Comparison of ENCODE assay signal across 20 cellular contexts in genomic region chr10:124756156-124756555, GRCh38. TPM values are rescaled to one million over a fixed set of nuclear protein-coding genes. Genes with fewer than 3 reads are reported as not detected.
DNase-seq lines count a peak whose midpoint lies in the region; ATAC-seq, FAIRE-seq and TF ChIP-seq lines count a peak whose summit lies in the region.
"Had no signal": no experiment of that assay in that cellular context is flagged by ENCODE, and none has a peak within 500 bp of the region (broad histone marks: within the 10 kb centered on the region; RNA-seq: fewer than 3 reads in every experiment).

No MANE protein-coding gene starts in this region.

- no peak overlapping the region for H3K4me3 ChIP-seq in GM23338
- peak overlapping the region; percentile 3 for H3K4me3 ChIP-seq in iPS-18a (ENCODE audit: low read length)
- no peak overlapping the region for H3K4me3 ChIP-seq in OCI-LY7 (ENCODE audit: low read depth, low read length, poor library complexity, severe bottlenecking)
- H3K4me3 ChIP-seq: K562 had no signal

- intact Hi-C loops in OCI-LY7 (cut with micrococcal nuclease; ENCODE audit: unreplicated experiment) = loop anchor here (5.0 kb wide), 1 partner anchor 71 kb away; no protein-coding TSS in a partner anchor

- DNase-seq in GM23338 (ENCODE audit: low spot score) (peak; percentile 35), WTC11 (ENCODE audit: low spot score) (no peak), immature natural killer cell (no peak), OCI-LY7 (ENCODE audit: low spot score) (no peak)
- DNase-seq: CD8-positive, alpha-beta T cell; COR-L47; DMS153; DMS79 treated with DMSO at 0.1 percent for 48 hours; EL; GDM1; H9 had no signal

- POLR2A ChIA-PET in WTC11 (lab: Charles Lee) = no interaction called here
- POLR2A ChIA-PET in OCI-LY7 (lab: Charles Lee) = interaction anchor here (0.6 to 3.5 kb wide), 8 partner anchors 7 to 43 kb away, joined by 3 to 20 read pairs (median 4); no protein-coding TSS in a partner anchor

- H3K4me3 Mint-ChIP-seq in GM23338 (no peak overlapping the region), WTC11 (peak overlapping the region; percentile 3; the same call in 1 of the 2 replicates), immature natural killer cell (no peak overlapping the region)
- H3K4me3 Mint-ChIP-seq: CD14-positive monocyte; CD8-positive, alpha-beta T cell; H9 had no signal

- BruUV-seq in OCI-LY7 (replicated peaks; lab: Mats Ljungman, UMichigan) = no TSS peak

- H3K9ac ChIP-seq in iPS-18a (ENCODE audit: low read length) = peak overlapping the region; percentile 15

- no peaks in the 10 kb centered on the region for H3F3A ChIP-seq in GM23338 (replicated peaks; ENCODE audit: low read depth)

- no peak overlapping the region for H3K27ac ChIP-seq in GM23338 (ENCODE audit: low read depth)
- H3K27ac ChIP-seq in iPS-18a (ENCODE audit: low read length) = no peak overlapping the region
- H3K27ac ChIP-seq in OCI-LY7 (ENCODE audit: low read depth, low read length, poor library complexity, severe bottlenecking) = no peak overlapping the region

- H3K9me3 ChIP-seq in iPS-18a (ENCODE audit: control insufficient read depth, low read depth, low read length) = no peaks in the 10 kb centered on the region
- no peaks in the 10 kb centered on the region for H3K9me3 ChIP-seq in OCI-LY7 (ENCODE audit: low read length)

- H3K4me1 ChIP-seq in GM23338 (ENCODE audit: insufficient read depth) = peaks cover 17% of the 10 kb centered on the region
- peaks cover 19% of the 10 kb centered on the region for H3K4me1 ChIP-seq in iPS-18a (ENCODE audit: control insufficient read depth, low read depth, low read length)
- H3K4me1 ChIP-seq in OCI-LY7 (ENCODE audit: insufficient read depth, low read length, poor library complexity, severe bottlenecking) = no peaks in the 10 kb centered on the region

- FAIRE-seq in G401.6 (lab: Jason Lieb, UNC) = peak; percentile 48
- FAIRE-seq: D721Med, GM12892, HTR-8/SVneo, K562 had no signal

- H3K79me2 ChIP-seq in GM23338 (replicated peaks; ENCODE audit: insufficient read depth) (no peaks in the 10 kb centered on the region), OCI-LY7 (ENCODE audit: insufficient read depth, low read depth, low read length) (no peaks in the 10 kb centered on the region)

- CTCF ChIA-PET in WTC11 (lab: Charles Lee) (interaction anchor here (1.1 to 3.6 kb wide), 5 partner anchors 11 to 227 kb away, joined by 3 to 14 read pairs (median 4); no protein-coding TSS in a partner anchor), OCI-LY7 (lab: Charles Lee; ENCODE audit: unreplicated experiment) (no interaction called here)

- TF ChIP-seq CTCF in GM23338 (conservative IDR thresholded peaks at IDR 0.05; ENCODE audit: low read depth in 2 of 2) (no peak), WTC11 (IDR thresholded peaks at IDR 0.05) (no peak), OCI-LY7 (conservative IDR thresholded peaks at IDR 0.05; ENCODE audit: low read length) (no peak)

- H2AFZ ChIP-seq in GM23338 = no peak overlapping the region
- H2AFZ ChIP-seq in OCI-LY7 (ENCODE audit: low read length) = no peak overlapping the region

- H3K9me2 ChIP-seq in GM23338 (ENCODE audit: insufficient read depth) = no peaks in the 10 kb centered on the region
- no peaks in the 10 kb centered on the region for H3K9me2 ChIP-seq in OCI-LY7 (ENCODE audit: insufficient read depth, low read length)

- H3K4me2 ChIP-seq in GM23338 = peak overlapping the region; percentile 0; the same call in 1 of the 2 replicates
- H3K4me2 ChIP-seq in OCI-LY7 (ENCODE audit: low read length) = no peak overlapping the region

- peaks cover 13% of the 10 kb centered on the region; the same call in 1 of the 2 replicates for H3K36me3 ChIP-seq in GM23338 (ENCODE audit: insufficient read depth)
- H3K36me3 ChIP-seq in iPS-18a (ENCODE audit: control insufficient read depth, low read depth, low read length) = peaks cover 19% of the 10 kb centered on the region
- peaks cover 78% of the 10 kb centered on the region for H3K36me3 ChIP-seq in OCI-LY7 (ENCODE audit: insufficient read depth, low read length)

- ATAC-seq in GM23338 (no peak), WTC11 (peak; percentile 32; the same call in 1 of the 2 replicates), GM21515 (IDR thresholded peaks at IDR 0.05; ENCODE audit: unreplicated experiment) (no peak), GM18858 (IDR thresholded peaks at IDR 0.05; ENCODE audit: unreplicated experiment) (no peak)
- ATAC-seq: CD8-positive, alpha-beta T cell; K562 had no signal

- H3K36me3 Mint-ChIP-seq in GM23338 (ENCODE audit: low read depth) (peaks cover 19% of the 10 kb centered on the region; the same call in 2 of the 3 replicates), WTC11 (peaks cover 30% of the 10 kb centered on the region), immature natural killer cell (peaks cover 10 to 34% (median 21%) of the 10 kb centered on the region in 3 donors)

- H3K27me3 Mint-ChIP-seq in GM23338 (ENCODE audit: insufficient read depth, low read depth, poor library complexity) = no peaks in the 10 kb centered on the region
- no peaks in the 10 kb centered on the region for H3K27me3 Mint-ChIP-seq in WTC11 (ENCODE audit: low read depth)
- H3K27me3 Mint-ChIP-seq in immature natural killer cell (ENCODE audit: low read depth in 3 of 3) = no peaks in the 10 kb centered on the region

- peaks cover 17% of the 10 kb centered on the region for H3K4me1 Mint-ChIP-seq in GM23338
- peaks cover 35% of the 10 kb centered on the region for H3K4me1 Mint-ChIP-seq in WTC11
- no peaks in the 10 kb centered on the region for H3K4me1 Mint-ChIP-seq in immature natural killer cell
- H3K4me1 Mint-ChIP-seq: CD14-positive monocyte had no signal

- H3K27ac Mint-ChIP-seq in GM23338 (no peak overlapping the region), WTC11 (peak overlapping the region; percentile 29; the same call in 1 of the 2 replicates), immature natural killer cell (no peak overlapping the region)
- H3K27ac Mint-ChIP-seq: CD14-positive monocyte; CD8-positive, alpha-beta T cell had no signal

- no peaks in the 10 kb centered on the region for H3K9me3 Mint-ChIP-seq in GM23338
- no peaks in the 10 kb centered on the region for H3K9me3 Mint-ChIP-seq in WTC11
- H3K9me3 Mint-ChIP-seq in immature natural killer cell = no peaks in the 10 kb centered on the region
- H3K9me3 Mint-ChIP-seq: CD14-positive monocyte; CD8-positive, alpha-beta T cell; H9 had no signal

- H3K27me3 ChIP-seq in GM23338 (ENCODE audit: insufficient read depth) = no peaks in the 10 kb centered on the region
- no peaks in the 10 kb centered on the region for H3K27me3 ChIP-seq in iPS-18a (ENCODE audit: control insufficient read depth, insufficient read depth, low read length)

- no peaks in the 10 kb centered on the region for H4K20me1 ChIP-seq in GM23338 (replicated peaks; ENCODE audit: insufficient read depth)
- H4K20me1 ChIP-seq in OCI-LY7 (ENCODE audit: insufficient read depth, low read length) = peaks cover 6% of the 10 kb centered on the region; the same call in 1 of the 2 replicates

TF ChIP-seq in GM23338, 12 proteins besides CTCF, POLR2A, EP300 and RAD21 (continues in another document):
- TF ChIP-seq, protein P1, sequence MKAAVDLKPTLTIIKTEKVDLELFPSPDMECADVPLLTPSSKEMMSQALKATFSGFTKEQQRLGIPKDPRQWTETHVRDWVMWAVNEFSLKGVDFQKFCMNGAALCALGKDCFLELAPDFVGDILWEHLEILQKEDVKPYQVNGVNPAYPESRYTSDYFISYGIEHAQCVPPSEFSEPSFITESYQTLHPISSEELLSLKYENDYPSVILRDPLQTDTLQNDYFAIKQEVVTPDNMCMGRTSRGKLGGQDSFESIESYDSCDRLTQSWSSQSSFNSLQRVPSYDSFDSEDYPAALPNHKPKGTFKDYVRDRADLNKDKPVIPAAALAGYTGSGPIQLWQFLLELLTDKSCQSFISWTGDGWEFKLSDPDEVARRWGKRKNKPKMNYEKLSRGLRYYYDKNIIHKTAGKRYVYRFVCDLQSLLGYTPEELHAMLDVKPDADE (IDR thresholded peaks at IDR 0.05) = no peak
- TF ChIP-seq POLR2AphosphoS5 (IDR thresholded peaks at IDR 0.05; ENCODE audit: low read depth) (no peak), STAT1 (IDR thresholded peaks at IDR 0.05; ENCODE audit: unreplicated experiment) (no peak)

TF ChIP-seq in WTC11, 78 proteins besides CTCF, POLR2A, EP300 and RAD21:
- TF ChIP-seq FOXJ3 (CRISPR knock-in tag; IDR thresholded peaks at IDR 0.05; ENCODE audit: borderline replicate concordance) = no peak
- TF ChIP-seq ZNF219 (CRISPR knock-in tag; IDR thresholded peaks at IDR 0.05; ENCODE audit: borderline replicate concordance) = no peak

RNA-seq across cellular contexts. Expression of gene FAM53B, which starts 12.0 kb away (rescaled TPM):
- 14.5 and 20.3 TPM in 2 replicates for total RNA-seq in GM23338 (2014; rRNA removed; shearing (Covaris generic))
- polyA plus RNA-seq in GM23338 (2016; fragmentation: Nextera tagmentation; extraction: Ambion mirVana) = 3.0 and 3.5 TPM in 2 replicates
- total RNA-seq in WTC11 (2021) = 18.7 to 21.3 TPM (median 19.9 TPM) in 3 replicates
- 10 to 100 TPM; 12.1 to 62.1 (median 23.8) TPM for polyA plus RNA-seq in immature natural killer cell
- 37.6 and 56.6 TPM in 2 replicates for total RNA-seq in OCI-LY7 (2014; rRNA removed; shearing (Covaris generic))
- 50.5 and 58.5 TPM in 2 replicates for total RNA-seq in OCI-LY7 (2022)

RNA-seq across cellular contexts. Expression of gene EEF1AKMT2, which starts 35.5 kb away (rescaled TPM):
- 29.7 and 38.0 TPM in 2 replicates for total RNA-seq in GM23338 (2014; rRNA removed; shearing (Covaris generic))
- polyA plus RNA-seq in GM23338 (2016; fragmentation: Nextera tagmentation; extraction: Ambion mirVana) (29.4 and 35.0 TPM in 2 replicates), immature natural killer cell (10 to 100 TPM; 15.9 to 24.0 (median 18.5) TPM)
- total RNA-seq in WTC11 (2021) (21.6 to 26.4 TPM (median 25.7 TPM) in 3 replicates), OCI-LY7 (2022) (32.4 and 35.0 TPM in 2 replicates)
- total RNA-seq in OCI-LY7 (2014; rRNA removed; shearing (Covaris generic)) = 27.5 and 37.7 TPM in 2 replicates

RNA-seq across cellular contexts. Expression of gene ABRAXAS2, which starts 45.5 kb away (rescaled TPM):
- 15.5 and 15.6 TPM in 2 replicates for total RNA-seq in GM23338 (2014; rRNA removed; shearing (Covaris generic))
- polyA plus RNA-seq in GM23338 (2016; fragmentation: Nextera tagmentation; extraction: Ambion mirVana) = 10.9 and 12.1 TPM in 2 replicates
- total RNA-seq in WTC11 (2021) = 14.0 to 14.8 TPM (median 14.6 TPM) in 3 replicates
- 10 to 100 TPM in 1 of 3 donors, 1 to 10 TPM in 2; 6.8 to 12.2 (median 8.7) TPM for polyA plus RNA-seq in immature natural killer cell
- 9.7 and 12.7 TPM in 2 replicates for total RNA-seq in OCI-LY7 (2014; rRNA removed; shearing (Covaris generic))
- 14.0 and 17.9 TPM in 2 replicates for total RNA-seq in OCI-LY7 (2022)
